Comparison of ENCODE assay signal across 8 cellular contexts in genomic region chr22:35257002-35257320, GRCh38. TPM values are rescaled to one million over a fixed set of nuclear protein-coding genes. Genes with fewer than 3 reads are reported as not detected.
DNase-seq lines count a peak whose midpoint lies in the region; ATAC-seq, FAIRE-seq and TF ChIP-seq lines count a peak whose summit lies in the region.

No MANE protein-coding gene starts in this region.

- peak overlapping the region; percentile 100 for H3K27ac ChIP-seq in A549
- peak overlapping the region; percentile 17 for H3K27ac ChIP-seq in OCI-LY1 (ENCODE audit: low read depth, low read length, poor library complexity, severe bottlenecking)
- H3K27ac ChIP-seq in esophagus (ENCODE audit: low read depth in 2 of 2, low read length in 1 of 2), result peak overlapping the region; percentile 89 to 90
- peak overlapping the region; percentile 95 for H3K27ac ChIP-seq in rectal smooth muscle tissue (ENCODE audit: low read depth, low read length)

- POLR2A ChIA-PET in A549 (lab: Yijun Ruan, JAX), result interaction anchor here (1.6 kb wide), 1 partner anchor 43 kb away, joined by 4 read pairs; the partner anchor contains the start of gene TOM1

- no peak for TF ChIP-seq EP300 in A549 (IDR thresholded peaks at IDR 0.05)

- H3K4me2 ChIP-seq in A549 (peak overlapping the region; percentile 86), OCI-LY1 (ENCODE audit: low read length) (peak overlapping the region; percentile 99)

- no peaks in the 10 kb centered on the region for H4K20me1 ChIP-seq in OCI-LY1 (ENCODE audit: insufficient read depth, low read length)

- H3K36me3 ChIP-seq in OCI-LY1 (ENCODE audit: insufficient read depth, low read length), result peaks cover 16% of the 10 kb centered on the region; the same call in 1 of the 2 replicates
- H3K36me3 ChIP-seq in esophagus (ENCODE audit: control insufficient read depth in 2 of 2, insufficient read depth in 2 of 2, low read length in 1 of 2), result peaks cover 0 to under 1% of the 10 kb centered on the region in 2 donors
- H3K36me3 ChIP-seq in rectal smooth muscle tissue (ENCODE audit: control insufficient read depth, insufficient read depth, low read length), result no peaks in the 10 kb centered on the region

- no peaks in the 10 kb centered on the region for H3K9me2 ChIP-seq in OCI-LY1 (ENCODE audit: low read depth, low read length)

- H3K9me3 ChIP-seq in A549 (no peaks in the 10 kb centered on the region), OCI-LY1 (ENCODE audit: low read length) (no peaks in the 10 kb centered on the region), esophagus (ENCODE audit: control insufficient read depth in 2 of 2, insufficient read depth in 1 of 2, low read depth in 1 of 2, low read length in 1 of 2) (no peaks in the 10 kb centered on the region)

- peak overlapping the region; percentile 73 for H2AFZ ChIP-seq in OCI-LY1 (ENCODE audit: low read length)

- no peaks in the 10 kb centered on the region for H3F3A ChIP-seq in OCI-LY1 (ENCODE audit: insufficient read depth, low read length)

- no peak for TF ChIP-seq POLR2A in A549 (IDR thresholded peaks at IDR 0.05; ENCODE audit: low read length)

- CTCF ChIA-PET in A549 (lab: Yijun Ruan, JAX), result no interaction called here

- ATAC-seq in A549 (peak; percentile 60; a peak in 5 of 6 replicates), GM21367 (IDR thresholded peaks at IDR 0.05; ENCODE audit: unreplicated experiment) (peak; percentile 9)

- TF ChIP-seq CTCF in A549 (IDR thresholded peaks at IDR 0.05) (no peak), OCI-LY1 (IDR thresholded peaks at IDR 0.05; ENCODE audit: low read length) (no peak)

- DNase-seq in A549 (ENCODE audit: low read depth in 1 of 2, low spot score in 1 of 2) (no peak), GF-D8 (lab: John Stamatoyannopoulos, UW) (no peak), activated gamma-delta T cell (lab: John Stamatoyannopoulos, UW) (no peak), NCI-H1092 (lab: John Stamatoyannopoulos, UW) (no peak)

- TF ChIP-seq RAD21 in A549 (conservative IDR thresholded peaks at IDR 0.05 in 1 of 2, IDR thresholded peaks at IDR 0.05 in 1 of 2), result no peak

- H3K9ac ChIP-seq in OCI-LY1 (ENCODE audit: low read length) (peak overlapping the region; percentile 99), rectal smooth muscle tissue (ENCODE audit: low read length) (no peak overlapping the region)

- peak overlapping the region; percentile 82 for H3K4me3 ChIP-seq in A549
- H3K4me3 ChIP-seq in OCI-LY1 (ENCODE audit: low read depth, low read length, poor library complexity, severe bottlenecking), result peak overlapping the region; percentile 95
- H3K4me3 ChIP-seq in esophagus (ENCODE audit: low read depth in 1 of 2, low read length in 2 of 2), result peak overlapping the region; percentile 13 to 95
- H3K4me3 ChIP-seq in rectal smooth muscle tissue (ENCODE audit: low read length), result peak overlapping the region; percentile 87

- H3K27me3 ChIP-seq in OCI-LY1 (ENCODE audit: insufficient read depth, low read length), result no peaks in the 10 kb centered on the region
- no peaks in the 10 kb centered on the region for H3K27me3 ChIP-seq in esophagus (ENCODE audit: control insufficient read depth in 1 of 2, insufficient read depth in 2 of 2, low read length in 2 of 2)
- no peaks in the 10 kb centered on the region for H3K27me3 ChIP-seq in rectal smooth muscle tissue (ENCODE audit: control insufficient read depth, insufficient read depth, low read length)

- FAIRE-seq in A549 (lab: Jason Lieb, UNC), result no peak

- peaks cover 30% of the 10 kb centered on the region for H3K79me2 ChIP-seq in OCI-LY1 (ENCODE audit: insufficient read depth, low read length)

- H3K4me1 ChIP-seq in A549 (0 out of 3 replicates have a peak, but pooled peaks cover 6% of the 10 kb centered on the region), OCI-LY1 (ENCODE audit: insufficient read depth, low read length, severe bottlenecking) (peaks cover 25% of the 10 kb centered on the region), esophagus (ENCODE audit: control insufficient read depth in 2 of 2, insufficient read depth in 2 of 2, low read length in 1 of 2) (peaks cover 0 to 4% of the 10 kb centered on the region in 2 donors), rectal smooth muscle tissue (ENCODE audit: control insufficient read depth, insufficient read depth, low read length) (peaks cover 5% of the 10 kb centered on the region)

- WGBS in A549 (ENCODE audit: missing lambda C conversion rate), result 4% methylated on average over 3 of the region's 3 CpGs
- WGBS in esophagus, 2 donors, result 1 to 2% methylated on average over 3 of the region's 3 CpGs

TF ChIP-seq in A549, 52 proteins besides CTCF, POLR2A, EP300 and RAD21:
- TF ChIP-seq CBX8 (IDR thresholded peaks at IDR 0.05), result no peak

RNA-seq across cellular contexts. Expression of gene HMGXB4, which starts 0.3 kb away (rescaled TPM):
- polyA plus RNA-seq in A549 (2011; rRNA removed) (20.4 and 29.5 TPM in 2 replicates), A549 (2017; fragmentation: RNase III; extraction: RNeasy Plus Mini Kit Qiagen cat#74134 plus additional on column Dnase treatment) (12.9 to 14.1 TPM (median 13.9 TPM) in 3 replicates), esophagus (1 to 10 TPM; 6.8 to 7.1 TPM)
- 7.9 TPM in 2 replicates for polyA plus RNA-seq in A549 (2012; cell fraction: cytosol; rRNA removed)
- 5.9 and 8.9 TPM in 2 replicates for polyA plus RNA-seq in A549 (2012; cell fraction: nucleus; rRNA removed)
- polyA minus RNA-seq in A549 (2011; rRNA and poly(A)+ RNA removed), result 25.4 and 31.7 TPM in 2 replicates

RNA-seq across cellular contexts. Expression of gene TOM1, which starts 42.7 kb away (rescaled TPM):
- polyA plus RNA-seq in A549 (2011; rRNA removed) (16.6 and 26.2 TPM in 2 replicates), A549 (2017; fragmentation: RNase III; extraction: RNeasy Plus Mini Kit Qiagen cat#74134 plus additional on column Dnase treatment) (11.4 to 16.4 TPM (median 14.5 TPM) in 3 replicates), esophagus (10 to 100 TPM; 86.4 to 88.0 TPM)
- 15.6 and 17.9 TPM in 2 replicates for polyA plus RNA-seq in A549 (2012; cell fraction: cytosol; rRNA removed)
- polyA plus RNA-seq in A549 (2012; cell fraction: nucleus; rRNA removed), result 22.7 and 27.2 TPM in 2 replicates
- polyA minus RNA-seq in A549 (2011; rRNA and poly(A)+ RNA removed), result 56.9 and 61.5 TPM in 2 replicates

Comparison
In these comparisons a context has a peak if more than half of its experiments do, and no peak if none do; other contexts are left out.
1. H3K27ac ChIP-seq: peak in every context shown above with its lines; median percentile 100 in A549; 95 in rectal smooth muscle tissue; 90 in esophagus; 17 in OCI-LY1.